1 cellular context compared by ENCODE assay signal in the genomic region with DNA sequence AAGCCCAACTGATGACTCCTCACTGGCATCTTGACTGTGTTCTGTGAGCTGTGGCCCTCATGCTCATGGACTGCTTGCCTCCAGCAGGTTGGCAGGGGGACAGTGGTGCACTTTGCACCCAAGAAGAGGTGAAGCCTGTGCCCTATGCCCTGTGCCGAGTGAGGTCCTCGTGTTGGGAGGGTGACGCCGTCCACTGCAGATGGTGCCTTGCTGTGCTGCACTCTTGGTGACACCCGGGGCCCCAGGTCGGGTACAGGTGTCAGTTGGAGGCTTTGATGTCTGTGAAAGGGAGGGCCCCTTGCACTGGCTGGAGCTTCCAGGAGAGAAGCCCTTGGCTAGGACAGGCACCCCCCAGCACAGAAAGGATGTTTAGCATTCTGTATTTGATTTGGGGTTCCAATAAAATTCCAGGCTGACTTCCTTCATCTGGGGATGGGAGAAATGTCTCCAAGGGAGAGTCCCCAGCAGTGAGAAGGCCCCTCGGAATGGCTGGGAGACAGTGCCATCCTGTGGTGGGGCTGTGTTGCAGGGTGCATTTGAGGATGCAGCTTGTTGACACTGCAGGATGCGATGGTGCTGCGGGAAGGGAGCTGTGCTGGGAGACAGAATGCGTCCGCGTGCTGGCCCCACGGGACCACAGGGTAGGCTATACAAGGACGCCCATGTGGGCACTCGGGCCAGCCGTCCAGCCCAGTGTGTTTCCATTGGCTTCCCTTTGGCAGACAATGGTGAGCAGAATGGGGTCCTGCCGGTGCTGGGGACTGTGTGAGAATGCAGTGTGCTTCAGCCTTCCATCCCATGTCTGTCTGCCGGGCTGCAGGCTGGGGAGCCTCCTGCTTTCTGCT.
A peak's percentile ranks its signal among the peaks of the same experiment; 100 is the strongest.
TF ChIP-seq lines count a peak whose summit lies in the region.

No MANE protein-coding gene starts in this region.

TF ChIP-seq in HepG2, 621 proteins besides CTCF, POLR2A, EP300 and RAD21 (continued from another document):
- TF ChIP-seq MAZ (IDR thresholded peaks at IDR 0.05; ENCODE audit: borderline replicate concordance, low read depth, low read length), result no peak
- TF ChIP-seq MAZ (CRISPR knock-in tag; IDR thresholded peaks at IDR 0.05; ENCODE audit: low read depth), result peak; percentile 46; the same call in 1 of the 2 replicates
